In the genomic region with DNA sequence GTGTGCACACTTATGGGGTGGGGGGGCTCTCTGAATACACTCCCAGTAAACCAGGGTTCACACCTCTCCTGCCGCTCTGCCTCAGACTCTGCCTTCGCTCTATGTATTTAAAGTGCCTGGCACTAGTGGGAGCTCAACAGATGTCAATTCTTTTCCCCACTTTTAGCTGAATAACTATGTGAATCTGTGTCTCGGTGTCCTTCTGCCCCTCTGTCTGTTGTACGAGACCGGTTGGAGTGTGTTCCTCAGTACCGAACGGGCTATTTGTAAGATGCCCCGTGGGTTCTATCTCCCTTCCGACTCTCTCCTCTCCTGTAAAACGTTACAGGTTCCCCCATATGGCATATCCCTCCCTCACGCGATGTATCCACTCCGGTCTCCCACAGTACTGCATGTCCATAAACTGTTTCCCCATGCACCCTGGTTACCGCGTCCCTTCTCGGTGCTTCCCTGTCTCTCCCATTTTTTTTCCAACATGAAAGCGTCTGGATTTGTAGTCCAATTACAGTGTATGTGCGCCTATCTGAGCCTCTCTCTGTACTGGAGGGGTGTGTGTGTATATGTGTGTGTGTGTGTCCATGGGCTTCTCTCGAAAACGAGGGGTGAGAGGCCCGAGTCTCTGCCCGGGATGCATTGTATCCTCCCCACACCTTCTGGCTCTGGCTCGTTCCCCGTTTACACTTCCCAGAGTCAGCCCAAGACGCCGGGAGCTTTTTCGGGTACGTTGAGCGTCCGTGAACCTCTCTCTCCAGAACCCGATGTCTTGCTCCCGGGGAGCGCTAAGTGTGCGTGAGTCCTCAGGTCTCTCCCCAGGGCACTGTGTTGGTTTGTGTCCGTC, we compare ENCODE assay signal across 8 cellular contexts. TPM values are rescaled to one million over a fixed set of nuclear protein-coding genes. Genes with fewer than 3 reads are reported as not detected.
A peak's percentile ranks its signal among the peaks of the same experiment; 100 is the strongest.
DNase-seq lines count a peak whose midpoint lies in the region; ATAC-seq and TF ChIP-seq lines count a peak whose summit lies in the region.

No MANE protein-coding gene starts in this region.

- H3K9me3 ChIP-seq in OCI-LY3 (ENCODE audit: insufficient read depth, low read length) (no peaks in the 10 kb centered on the region), testis (no peaks in the 10 kb centered on the region)

- TF ChIP-seq CTCF in OCI-LY3 (IDR thresholded peaks at IDR 0.05; ENCODE audit: low read depth, low read length) (peak; percentile 15; the same call in 1 of the 2 replicates), coronary artery (IDR thresholded peaks at IDR 0.05) (no peak), lower leg skin (IDR thresholded peaks at IDR 0.05) (no peak), testis (IDR thresholded peaks at IDR 0.05) (no peak)

- H3K79me2 ChIP-seq in OCI-LY3 (ENCODE audit: low read length), result peaks cover 63% of the 10 kb centered on the region

- intact Hi-C loops in lower leg skin (cut with DNase I; ENCODE audit: low total_unique reads) (loop anchor here (10.0 kb wide), 2 partner anchors 95 to 375 kb away; no protein-coding TSS in a partner anchor), testis (cut with DNase I; ENCODE audit: low total_unique reads) (loop anchor here (5.0 kb wide), 1 partner anchor 103 kb away; no protein-coding TSS in a partner anchor)

- H3K27ac ChIP-seq in OCI-LY3 (ENCODE audit: low read length), result peak overlapping the region; percentile 59
- H3K27ac ChIP-seq in coronary artery, result peak overlapping the region; percentile 99
- peak overlapping the region; percentile 97 to 98 for H3K27ac ChIP-seq in testis

- no peak for TF ChIP-seq POLR2A in lower leg skin (IDR thresholded peaks at IDR 0.05)
- TF ChIP-seq POLR2A in testis (IDR thresholded peaks at IDR 0.05), result no peak

- peak; percentile 27 to 54 for DNase-seq in NCI-H524 (lab: John Stamatoyannopoulos, UW)
- no peak for DNase-seq in NCI-H524 treated with DMSO at 0.1 percent for 48 hours (lab: John Stamatoyannopoulos, UW)
- DNase-seq in coronary artery (ENCODE audit: low spot score), result peak; percentile 77
- peak in 1 of 2 donors; percentile 85 for DNase-seq in lower leg skin (ENCODE audit: low spot score in 2 of 2)
- DNase-seq in testis, result no peak
- DNase-seq in NCI-H1436 treated with DMSO at 0.1 percent for 48 hours (lab: John Stamatoyannopoulos, UW), result no peak

- no peaks in the 10 kb centered on the region for H3K36me3 ChIP-seq in OCI-LY3 (replicated peaks; ENCODE audit: low read depth, low read length)
- H3K36me3 ChIP-seq in testis (ENCODE audit: low read depth, missing control alignments), result no peaks in the 10 kb centered on the region

- H2AFZ ChIP-seq in OCI-LY3 (ENCODE audit: low read depth, low read length), result no peak overlapping the region

- peaks cover 31% of the 10 kb centered on the region for H3K4me1 ChIP-seq in OCI-LY3 (ENCODE audit: low read length)
- H3K4me1 ChIP-seq in testis, result peaks cover 9% of the 10 kb centered on the region

- H3K4me2 ChIP-seq in OCI-LY3 (ENCODE audit: low read length), result peak overlapping the region; percentile 98

- H3K4me3 ChIP-seq in OCI-LY3 (ENCODE audit: low read length) (peak overlapping the region; percentile 95), coronary artery (peak overlapping the region; percentile 98), lower leg skin (ENCODE audit: low read depth, poor library complexity, severe bottlenecking) (peak overlapping the region; percentile 86), testis (peak overlapping the region; percentile 92 to 98)

- WGBS in lower leg skin, 2 donors, result 5 to 13% methylated on average over 31 to 34 of the region's 35 CpGs
- WGBS in testis, 2 donors, result 10 to 11% methylated on average over 24 to 35 of the region's 35 CpGs

- H4K20me1 ChIP-seq in OCI-LY3 (ENCODE audit: insufficient read depth, low read length), result peaks cover 24% of the 10 kb centered on the region

- H3K9ac ChIP-seq in OCI-LY3 (ENCODE audit: low read length), result peak overlapping the region; percentile 96

- no peak for ATAC-seq in GM19351 (IDR thresholded peaks at IDR 0.05; ENCODE audit: unreplicated experiment)

- no peaks in the 10 kb centered on the region for H3K27me3 ChIP-seq in OCI-LY3 (ENCODE audit: low read depth, low read length)
- no peaks in the 10 kb centered on the region for H3K27me3 ChIP-seq in testis

RNA-seq across cellular contexts. Expression of a gene that starts 1.5 kb away (rescaled TPM):
- total RNA-seq in lower leg skin (10 to 100 TPM; 32.4 to 50.3 (median 45.1) TPM), testis (10 to 100 TPM; 78.9 to 87.3 TPM)
- 32.1 TPM for polyA plus RNA-seq in testis (ENCODE audit: insufficient read depth, low read depth, low replicate concordance)

Comparison
In these comparisons a context has a peak if more than half of its experiments do, and no peak if none do; other contexts are left out.
1. DNase-seq: peak in NCI-H524 (2 of 2) and coronary artery (single experiment); none in NCI-H524 treated with DMSO at 0.1 percent for 48 hours (single experiment), testis (single experiment) and NCI-H1436 treated with DMSO at 0.1 percent for 48 hours (single experiment).
2. Peak in every context shown above with its lines, with median percentiles within 50 percentile points of each other: H3K27ac ChIP-seq and H3K4me3 ChIP-seq.